ENCODE assay signal across 1 cellular context in the genomic region with DNA sequence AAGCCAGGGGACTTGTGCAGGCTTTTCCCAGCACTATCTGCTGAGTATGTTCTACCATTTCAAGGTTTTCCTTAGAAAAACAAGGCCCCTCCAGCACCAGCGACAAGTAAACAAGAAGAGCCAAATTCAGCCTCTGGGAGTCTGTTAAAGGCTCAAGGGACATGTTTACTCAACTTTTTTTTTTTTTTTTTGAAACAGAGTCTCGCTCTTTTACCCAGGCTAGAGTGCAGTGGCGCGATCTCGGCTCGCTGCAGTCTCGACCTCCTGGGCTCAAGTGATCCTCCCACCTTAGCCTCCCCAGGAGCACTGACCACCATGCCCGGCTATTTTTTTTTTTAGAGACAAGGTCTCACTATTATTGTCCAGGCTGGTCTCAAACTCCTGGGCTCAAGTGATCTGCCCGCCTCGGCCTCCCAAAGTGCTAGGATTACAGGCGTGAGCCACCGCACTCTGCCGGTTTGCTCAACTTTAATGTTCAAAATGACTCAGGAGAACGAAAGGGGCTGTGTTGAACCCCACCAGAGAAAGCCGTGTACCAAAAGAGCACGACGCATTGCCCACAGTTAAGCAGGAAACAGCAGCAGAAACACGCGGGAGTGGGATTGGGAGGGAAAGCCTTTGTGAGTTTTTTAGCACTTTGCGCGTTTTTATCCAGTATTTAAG.
TF ChIP-seq lines count a peak whose summit lies in the region.

No MANE protein-coding gene starts in this region.

TF ChIP-seq in HCT116, 20 proteins besides CTCF, POLR2A, EP300 and RAD21 (continued from another document):
- no peak for TF ChIP-seq ZFX (IDR thresholded peaks at IDR 0.05)
